ENCODE assay signal across 8 cellular contexts in the genomic region with DNA sequence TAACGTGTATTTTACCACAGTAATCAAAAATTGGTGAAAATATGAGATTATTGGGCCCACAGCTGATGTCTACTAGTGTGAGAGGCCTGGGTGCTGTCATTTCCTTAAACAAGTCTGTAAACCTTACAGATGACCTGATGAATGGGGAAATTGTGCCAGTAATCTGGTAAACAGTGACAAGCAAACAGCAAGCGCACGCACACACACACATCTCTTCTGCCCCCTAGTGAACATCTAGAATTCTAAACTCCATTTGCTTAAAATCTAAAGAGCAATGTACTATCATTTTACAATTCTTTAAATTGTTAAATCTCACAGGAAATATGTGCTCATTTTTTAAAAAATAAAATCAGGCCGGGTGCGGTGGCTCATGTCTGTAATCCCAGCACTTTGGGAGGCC. TPM values are rescaled to one million over a fixed set of nuclear protein-coding genes. Genes with fewer than 3 reads are reported as not detected.
DNase-seq lines count a peak whose midpoint lies in the region; ATAC-seq and TF ChIP-seq lines count a peak whose summit lies in the region.

No MANE protein-coding gene starts in this region.

- H3K27ac ChIP-seq in coronary artery, result no peak overlapping the region

- H3K4me3 ChIP-seq in coronary artery, result no peak overlapping the region

- ATAC-seq in GM18519 (IDR thresholded peaks at IDR 0.05; ENCODE audit: low FRiP score, unreplicated experiment) (no peak), HG02571 (IDR thresholded peaks at IDR 0.05; ENCODE audit: unreplicated experiment) (no peak)

- peak; percentile 89 for DNase-seq in CD1c-positive myeloid dendritic cell (ENCODE audit: extremely low spot score)
- no peak for DNase-seq in GM20000 (ENCODE audit: low spot score)
- peak; percentile 78 for DNase-seq in OCI-M1 (lab: John Stamatoyannopoulos, UW)
- DNase-seq in coronary artery (ENCODE audit: low spot score), result no peak
- peak; percentile 77 to 87 for DNase-seq in lung microvascular endothelial cell (ENCODE audit: low read depth in 2 of 2)
- no peak for DNase-seq in ureter (ENCODE audit: low spot score)

- TF ChIP-seq CTCF in GM20000 (IDR thresholded peaks at IDR 0.05; ENCODE audit: extremely low read depth, missing control alignments), result peak; percentile 32
- TF ChIP-seq CTCF in coronary artery (IDR thresholded peaks at IDR 0.05), result peak; percentile 19

RNA-seq across cellular contexts. Expression of a gene that starts 7.5 kb away (rescaled TPM):
- total RNA-seq in lung microvascular endothelial cell, result 32.1 and 35.3 TPM in 2 replicates
- 64.9 TPM for total RNA-seq in ureter

Comparison
In these comparisons a context has a peak if more than half of its experiments do, and no peak if none do; other contexts are left out.
1. DNase-seq: peak in CD1c-positive myeloid dendritic cell (single experiment), OCI-M1 (single experiment) and lung microvascular endothelial cell (2 of 2); none in GM20000 (single experiment), coronary artery (single experiment) and ureter (single experiment).